In genomic region chr10:59908808-59909143, GRCh38 we compare ENCODE assay signal across 9 cellular contexts. TPM values are rescaled to one million over a fixed set of nuclear protein-coding genes. Genes with fewer than 3 reads are reported as not detected.
DNase-seq lines count a peak whose midpoint lies in the region; ATAC-seq, FAIRE-seq and TF ChIP-seq lines count a peak whose summit lies in the region.
"Had no signal": no experiment of that assay in that cellular context is flagged by ENCODE, and none has a peak within 500 bp of the region (broad histone marks: within the 10 kb centered on the region; RNA-seq: fewer than 3 reads in every experiment).

No MANE protein-coding gene starts in this region.

- TF ChIP-seq EP300 in transverse colon (IDR thresholded peaks at IDR 0.05; ENCODE audit: low read depth) = no peak

- peak overlapping the region; percentile 95 for H3K4me3 Mint-ChIP-seq in activated naive CD4-positive, alpha-beta T cell treated with anti-CD3 and anti-CD28 coated beads for 36 hours
- H3K4me3 Mint-ChIP-seq in astrocyte (ENCODE audit: unreplicated experiment) = peak overlapping the region; percentile 95
- H3K4me3 Mint-ChIP-seq in memory B cell = peak overlapping the region; percentile 93

- DNase-seq in activated naive CD4-positive, alpha-beta T cell treated with anti-CD3 and anti-CD28 coated beads for 36 hours = no peak
- DNase-seq in activated naive CD4-positive, alpha-beta T cell treated with anti-CD3 and anti-CD28 coated beads, Interleukin-2, amount 50 U/mL, for 72 hours (ENCODE audit: low spot score in 2 of 2) = no peak
- no peak for DNase-seq in astrocyte (ENCODE audit: low read depth)
- no peak for DNase-seq in memory B cell (ENCODE audit: low spot score in 2 of 2)
- no peak for DNase-seq in transverse colon
- no peak for DNase-seq in activated CD4-positive, alpha-beta T cell treated with anti-CD3 and anti-CD28 coated beads for 1 hour
- DNase-seq in SK-N-DZ (ENCODE audit: low spot score) = no peak
- DNase-seq: cerebellar nuclear complex had no signal

- H3K27me3 Mint-ChIP-seq in activated naive CD4-positive, alpha-beta T cell treated with anti-CD3 and anti-CD28 coated beads for 36 hours (ENCODE audit: low read depth) = no peaks in the 10 kb centered on the region
- H3K27me3 Mint-ChIP-seq in astrocyte (ENCODE audit: low read depth, unreplicated experiment) = no peaks in the 10 kb centered on the region
- no peaks in the 10 kb centered on the region for H3K27me3 Mint-ChIP-seq in memory B cell

- CTCF ChIA-PET in activated naive CD4-positive, alpha-beta T cell treated with anti-CD3 and anti-CD28 coated beads for 36 hours (lab: Charles Lee) = interaction anchor here (0.9 to 2.2 kb wide), 6 partner anchors 21 to 85 kb away, joined by 3 to 10 read pairs (median 4); no protein-coding TSS in a partner anchor

- TF ChIP-seq POLR2A in transverse colon (IDR thresholded peaks at IDR 0.05) = no peak

- H3K9me3 ChIP-seq in astrocyte (ENCODE audit: insufficient read depth, low read depth, low read length) (no peaks in the 10 kb centered on the region), transverse colon (peaks cover 3% of the 10 kb centered on the region in 2 donors)

- H3K4me2 ChIP-seq in astrocyte (ENCODE audit: low read length) = peak overlapping the region; percentile 94

- H3K27me3 ChIP-seq in astrocyte (ENCODE audit: insufficient read depth, low read length) (no peaks in the 10 kb centered on the region), transverse colon (no peaks in the 10 kb centered on the region)

- peaks cover 37% of the 10 kb centered on the region for H3K4me1 Mint-ChIP-seq in activated naive CD4-positive, alpha-beta T cell treated with anti-CD3 and anti-CD28 coated beads for 36 hours (ENCODE audit: low read depth)
- H3K4me1 Mint-ChIP-seq in astrocyte (ENCODE audit: low read depth, unreplicated experiment) (peaks cover 19% of the 10 kb centered on the region), memory B cell (peaks cover 33% of the 10 kb centered on the region)

- H3K9me3 Mint-ChIP-seq in activated naive CD4-positive, alpha-beta T cell treated with anti-CD3 and anti-CD28 coated beads for 36 hours = peaks cover 5% of the 10 kb centered on the region
- peaks cover 1 to 7% of the 10 kb centered on the region in 2 donors for H3K9me3 Mint-ChIP-seq in activated naive CD4-positive, alpha-beta T cell treated with anti-CD3 and anti-CD28 coated beads, Interleukin-2, amount 50 U/mL, for 72 hours
- peaks cover 3% of the 10 kb centered on the region for H3K9me3 Mint-ChIP-seq in astrocyte (ENCODE audit: unreplicated experiment)
- peaks cover 4% of the 10 kb centered on the region for H3K9me3 Mint-ChIP-seq in memory B cell

- H3K79me2 ChIP-seq in astrocyte (ENCODE audit: insufficient read depth, low read length) = peaks cover 23% of the 10 kb centered on the region

- in situ Hi-C loops in transverse colon (cut with MboI; ENCODE audit: low pct_ligation_motif_present in 1 of 4, low pct_unique_long_range_greater_than_20kb in 1 of 4, low sequenced_read_pairs in 3 of 4) = no loop called here

- TF ChIP-seq CTCF in astrocyte (IDR thresholded peaks at IDR 0.05; ENCODE audit: insufficient read depth, low read depth, low read length) = no peak
- TF ChIP-seq CTCF in transverse colon (IDR thresholded peaks at IDR 0.05) = no peak

- peak overlapping the region; percentile 92 for H3K27ac ChIP-seq in astrocyte (ENCODE audit: low read depth, low read length)
- H3K27ac ChIP-seq in transverse colon = peak overlapping the region; percentile 95 to 97 (median 96)

- intact Hi-C loops in activated naive CD4-positive, alpha-beta T cell treated with anti-CD3 and anti-CD28 coated beads for 36 hours (cut with micrococcal nuclease) = loop anchor here (1.0 to 5.0 kb wide), 6 partner anchors 93 to 1994 kb away; partner anchors contain the start of gene ARID5B
- intact Hi-C loops in transverse colon (cut with DNase I; ENCODE audit: low total_unique reads) = no loop called here

- peak overlapping the region; percentile 94 for H3K4me3 ChIP-seq in astrocyte (ENCODE audit: insufficient read depth, low read depth, low read length)
- peak overlapping the region in 3 of 4 donors; percentile 38 to 90 (median 84) for H3K4me3 ChIP-seq in transverse colon

- FAIRE-seq in astrocyte (lab: Jason Lieb, UNC) = no peak

- peaks cover 30% of the 10 kb centered on the region for H3K4me1 ChIP-seq in astrocyte (ENCODE audit: insufficient read depth, low read length)
- peaks cover 10 to 32% (median 26%) of the 10 kb centered on the region in 4 donors for H3K4me1 ChIP-seq in transverse colon

- no peak for ATAC-seq in activated naive CD4-positive, alpha-beta T cell treated with anti-CD3 and anti-CD28 coated beads, Interleukin-2, amount 50 U/mL, for 72 hours
- ATAC-seq in memory B cell (ENCODE audit: low read depth) (no peak), HG03439 (IDR thresholded peaks at IDR 0.05; ENCODE audit: unreplicated experiment) (no peak)

- H3K27ac Mint-ChIP-seq in activated naive CD4-positive, alpha-beta T cell treated with anti-CD3 and anti-CD28 coated beads for 36 hours = peak overlapping the region; percentile 98
- peak overlapping the region in 1 of 2 donors; percentile 99 for H3K27ac Mint-ChIP-seq in activated naive CD4-positive, alpha-beta T cell treated with anti-CD3 and anti-CD28 coated beads, Interleukin-2, amount 50 U/mL, for 72 hours
- H3K27ac Mint-ChIP-seq in astrocyte (ENCODE audit: unreplicated experiment) (peak overlapping the region; percentile 94), memory B cell (peak overlapping the region; percentile 83)

- H3K36me3 Mint-ChIP-seq in activated naive CD4-positive, alpha-beta T cell treated with anti-CD3 and anti-CD28 coated beads for 36 hours (ENCODE audit: low read depth) = peaks cover 14% of the 10 kb centered on the region
- H3K36me3 Mint-ChIP-seq in activated naive CD4-positive, alpha-beta T cell treated with anti-CD3 and anti-CD28 coated beads, Interleukin-2, amount 50 U/mL, for 72 hours = peaks cover 24 to 30% of the 10 kb centered on the region in 2 donors
- H3K36me3 Mint-ChIP-seq in astrocyte (ENCODE audit: low read depth, unreplicated experiment) (no peaks in the 10 kb centered on the region), memory B cell (peaks cover 6% of the 10 kb centered on the region)

- peaks cover 20% of the 10 kb centered on the region for H4K20me1 ChIP-seq in astrocyte (ENCODE audit: insufficient read depth, low read length)

- H3K36me3 ChIP-seq in astrocyte (ENCODE audit: insufficient read depth, low read length) (no peaks in the 10 kb centered on the region), transverse colon (no peaks in the 10 kb centered on the region)

- H2AFZ ChIP-seq in astrocyte (ENCODE audit: low read depth, low read length) = peak overlapping the region; percentile 71

- peak overlapping the region; percentile 87 for H3K9ac ChIP-seq in astrocyte (ENCODE audit: low read length)

- WGBS in transverse colon (ENCODE audit: low coverage in 1 of 2), 2 donors = 49 to 54% methylated on average over 4 of the region's 4 CpGs

RNA-seq across cellular contexts. Expression of gene CCDC6, which starts 2.4 kb away (rescaled TPM):
- 10 to 100 TPM; 43.1 to 44.9 TPM for total RNA-seq in activated naive CD4-positive, alpha-beta T cell treated with anti-CD3 and anti-CD28 coated beads for 36 hours
- total RNA-seq in activated naive CD4-positive, alpha-beta T cell treated with anti-CD3 and anti-CD28 coated beads, Interleukin-2, amount 50 U/mL, for 72 hours = 10 to 100 TPM; 28.9 to 66.0 TPM
- total RNA-seq in astrocyte (69.4 and 73.9 TPM in 2 replicates), transverse colon (10 to 100 TPM; 26.2 to 56.7 (median 49.5) TPM)
- polyA plus RNA-seq in SK-N-DZ (2014; cell fraction: cytosol; rRNA removed) = 10.8 and 12.3 TPM in 2 replicates
- polyA plus RNA-seq in SK-N-DZ (2014; cell fraction: nucleus; rRNA removed) = 7.9 and 13.5 TPM in 2 replicates
